In genomic region chr2:158458617-158458920, GRCh38 we compare ENCODE assay signal across 8 cellular contexts. TPM values are rescaled to one million over a fixed set of nuclear protein-coding genes. Genes with fewer than 3 reads are reported as not detected.
A peak's percentile ranks its signal among the peaks of the same experiment; 100 is the strongest.
DNase-seq lines count a peak whose midpoint lies in the region; ATAC-seq lines count a peak whose summit lies in the region.

No MANE protein-coding gene starts in this region.

- DNase-seq in G401 (ENCODE audit: low spot score) (peak; percentile 60), SJSA1 (ENCODE audit: low read depth in 1 of 2, low spot score in 2 of 2) (no peak), pons (ENCODE audit: low spot score) (peak; percentile 96), iPS-NIHi7 (ENCODE audit: extremely low spot score) (no peak)
- no peak for DNase-seq in activated effector memory CD4-positive, alpha-beta T cell treated with anti-CD3 and anti-CD28 coated beads, Interleukin-2, amount 50 U/mL, for 16 hours

- H3K27me3 ChIP-seq in SJSA1 (replicated peaks) (no peaks in the 10 kb centered on the region), esophagus (ENCODE audit: control insufficient read depth in 1 of 2, insufficient read depth in 2 of 2, low read length in 2 of 2) (no peaks in the 10 kb centered on the region)

- ATAC-seq in HG03354 (IDR thresholded peaks at IDR 0.05; ENCODE audit: poor library complexity, severe bottlenecking, unreplicated experiment) (no peak), HG03342 (IDR thresholded peaks at IDR 0.05; ENCODE audit: unreplicated experiment) (no peak)

- peaks cover 19% of the 10 kb centered on the region for H3K36me3 ChIP-seq in SJSA1
- H3K36me3 ChIP-seq in esophagus (ENCODE audit: control insufficient read depth in 2 of 2, insufficient read depth in 2 of 2, low read length in 1 of 2): no peaks in the 10 kb centered on the region

- peak overlapping the region; percentile 86 for H3K4me3 ChIP-seq in SJSA1
- H3K4me3 ChIP-seq in esophagus (ENCODE audit: low read depth in 1 of 2, low read length in 2 of 2): peak overlapping the region; percentile 88 to 96

- H3K4me1 ChIP-seq in SJSA1 (replicated peaks) (peaks cover 24% of the 10 kb centered on the region), esophagus (ENCODE audit: control insufficient read depth in 2 of 2, insufficient read depth in 2 of 2, low read length in 1 of 2) (no peaks in the 10 kb centered on the region)

- H3K27ac ChIP-seq in SJSA1 (peak overlapping the region; percentile 91), esophagus (ENCODE audit: low read depth in 2 of 2, low read length in 1 of 2) (peak overlapping the region in 1 of 2 donors; percentile 97)

- H3K9me3 ChIP-seq in SJSA1 (replicated peaks) (no peaks in the 10 kb centered on the region), esophagus (ENCODE audit: control insufficient read depth in 2 of 2, insufficient read depth in 1 of 2, low read depth in 1 of 2, low read length in 1 of 2) (no peaks in the 10 kb centered on the region)

- 17 to 20% methylated on average over 9 of the region's 9 CpGs for WGBS in esophagus, 2 donors

- in situ Hi-C loops in G401 (cut with HindIII; ENCODE audit: low sequenced_read_pairs): no loop called here

RNA-seq across cellular contexts. Expression of gene PKP4, which starts 1.8 kb away (rescaled TPM):
- 29.0 and 41.2 TPM in 2 replicates for total RNA-seq in G401 (2014; rRNA removed; shearing (Covaris generic))
- total RNA-seq in SJSA1 (2014; rRNA removed; shearing (Covaris generic)): 56.1 and 61.0 TPM in 2 replicates
- 10 to 100 TPM; 21.5 to 25.8 TPM for polyA plus RNA-seq in esophagus

RNA-seq across cellular contexts. Expression of gene CCDC148, which starts 2.0 kb away (rescaled TPM):
- 2.5 and 4.1 TPM in 2 replicates for total RNA-seq in G401 (2014; rRNA removed; shearing (Covaris generic))
- 3.2 and 3.5 TPM in 2 replicates for total RNA-seq in SJSA1 (2014; rRNA removed; shearing (Covaris generic))
- under 1 TPM; 0.13 to 0.29 TPM for polyA plus RNA-seq in esophagus

Comparison
In these comparisons a context has a peak if more than half of its experiments do, and no peak if none do; other contexts are left out.
1. DNase-seq: peak in G401 (single experiment) and pons (single experiment); none in SJSA1 (0 of 2), iPS-NIHi7 (single experiment) and activated effector memory CD4-positive, alpha-beta T cell treated with anti-CD3 and anti-CD28 coated beads, Interleukin-2, amount 50 U/mL, for 16 hours (single experiment).